12 cellular contexts compared by ENCODE assay signal in the genomic region with DNA sequence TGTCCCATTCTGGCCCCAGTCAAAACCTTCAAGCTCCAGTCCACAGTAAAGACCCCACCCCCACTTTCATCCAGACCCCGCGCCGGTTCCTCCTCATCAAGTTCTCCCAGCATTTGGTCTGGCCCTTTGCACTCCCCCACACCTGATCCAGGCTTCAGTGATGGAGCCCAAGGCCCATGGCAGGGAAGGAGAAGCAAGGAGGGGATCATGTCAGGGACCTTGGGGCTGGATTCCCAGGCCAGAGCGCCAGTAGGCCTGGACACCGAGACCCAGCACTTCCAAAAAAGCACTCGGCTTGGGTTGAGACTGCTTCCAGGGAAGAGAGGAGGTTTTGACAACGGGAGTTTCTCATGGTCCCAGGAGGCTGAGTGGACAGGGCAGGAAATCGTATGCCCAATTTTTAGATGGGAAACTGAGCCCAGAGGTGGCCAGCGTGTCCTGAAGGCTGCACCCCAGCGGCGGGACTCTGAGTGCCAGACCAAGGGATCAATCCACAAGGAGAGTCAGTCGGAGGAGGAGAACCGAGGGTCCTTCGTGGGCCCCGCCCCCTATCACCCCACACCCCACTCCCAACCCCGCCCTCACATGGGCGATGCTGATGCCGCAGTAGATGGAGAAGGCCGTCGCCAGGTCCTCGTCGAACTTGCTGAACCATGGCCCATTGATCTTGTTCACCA.
DNase-seq lines count a peak whose midpoint lies in the region; ATAC-seq and TF ChIP-seq lines count a peak whose summit lies in the region.
"Had no signal": no experiment of that assay in that cellular context is flagged by ENCODE, and none has a peak within 500 bp of the region (broad histone marks: within the 10 kb centered on the region; RNA-seq: fewer than 3 reads in every experiment).

No MANE protein-coding gene starts in this region.

- intact Hi-C loops in CD8-positive, alpha-beta T cell (cut with DNase I, micrococcal nuclease) = loop anchor here in 1 of 2 experiments (2.0 kb wide), 1 partner anchor 265 kb away; no protein-coding TSS in a partner anchor

- POLR2A ChIA-PET in CD8-positive, alpha-beta T cell (lab: Charles Lee) = no interaction called here

- peak overlapping the region; percentile 65 for H3K4me3 Mint-ChIP-seq in CD8-positive, alpha-beta T cell
- H3K4me3 Mint-ChIP-seq in nephron progenitor cell = peak overlapping the region; percentile 69

- H3K27me3 Mint-ChIP-seq in CD8-positive, alpha-beta T cell (ENCODE audit: low read depth) = peaks cover 18% of the 10 kb centered on the region
- H3K27me3 Mint-ChIP-seq in nephron progenitor cell (ENCODE audit: low read depth, poor library complexity) = peaks cover 79% of the 10 kb centered on the region

- no peaks in the 10 kb centered on the region for H3K9me3 Mint-ChIP-seq in CD8-positive, alpha-beta T cell
- H3K9me3 Mint-ChIP-seq in nephron progenitor cell = no peaks in the 10 kb centered on the region

- no peaks in the 10 kb centered on the region for H3K9me3 ChIP-seq in CD8-positive, alpha-beta T cell (ENCODE audit: low read length)
- no peaks in the 10 kb centered on the region for H3K9me3 ChIP-seq in RWPE2 (ENCODE audit: severe bottlenecking)
- H3K9me3 ChIP-seq: MG63 had no signal

- H3K27me3 ChIP-seq in CD8-positive, alpha-beta T cell (ENCODE audit: insufficient read depth, low read length) = no peaks in the 10 kb centered on the region
- H3K27me3 ChIP-seq in RWPE2 (ENCODE audit: insufficient read depth, poor library complexity, severe bottlenecking) = no peaks in the 10 kb centered on the region

- CTCF ChIA-PET in CD8-positive, alpha-beta T cell (lab: Charles Lee) = interaction anchor here (0.7 to 5.0 kb wide), 3 partner anchors 10 to 112 kb away, joined by 3 to 38 read pairs (median 4); no protein-coding TSS in a partner anchor

- peaks cover 2% of the 10 kb centered on the region for H3K36me3 Mint-ChIP-seq in CD8-positive, alpha-beta T cell
- no peaks in the 10 kb centered on the region for H3K36me3 Mint-ChIP-seq in nephron progenitor cell (ENCODE audit: low read depth)
- H3K36me3 Mint-ChIP-seq: activated CD8-positive, alpha-beta memory T cell treated with anti-CD3 and anti-CD28 coated beads, Interleukin-2, amount 10 ng/mL, durations not matched to agents 7 days and 5 days had no signal

- no peak overlapping the region for H3K27ac Mint-ChIP-seq in CD8-positive, alpha-beta T cell
- H3K27ac Mint-ChIP-seq in nephron progenitor cell = no peak overlapping the region
- H3K27ac Mint-ChIP-seq: activated CD8-positive, alpha-beta memory T cell treated with anti-CD3 and anti-CD28 coated beads, Interleukin-2, amount 10 ng/mL, durations not matched to agents 7 days and 5 days had no signal

- H3K4me1 Mint-ChIP-seq in CD8-positive, alpha-beta T cell (ENCODE audit: low read depth) = peaks cover 16% of the 10 kb centered on the region
- H3K4me1 Mint-ChIP-seq in nephron progenitor cell = peaks cover 15% of the 10 kb centered on the region

- no peak for ATAC-seq in CD8-positive, alpha-beta T cell
- ATAC-seq in RWPE2 (ENCODE audit: low read depth) (no peak), HG03025 (IDR thresholded peaks at IDR 0.05; ENCODE audit: low FRiP score, unreplicated experiment) (no peak)

- no peak for DNase-seq in CD8-positive, alpha-beta T cell
- DNase-seq in RWPE2 (ENCODE audit: low spot score) (peak; percentile 38), fibroblast of pulmonary artery (ENCODE audit: low read depth) (no peak), nephron progenitor cell (no peak), NCI-H774 (lab: John Stamatoyannopoulos, UW) (no peak), T1000 (lab: John Stamatoyannopoulos, UW) (no peak), OCI-M2 (lab: John Stamatoyannopoulos, UW; ENCODE audit: unreplicated experiment) (no peak)
- DNase-seq: MG63, NCI-H2171 treated with DMSO at 0.1 percent for 48 hours had no signal

- no peak for TF ChIP-seq CTCF in CD8-positive, alpha-beta T cell (IDR thresholded peaks at IDR 0.05)
- TF ChIP-seq CTCF in RWPE2 (IDR thresholded peaks at IDR 0.05; ENCODE audit: poor library complexity, severe bottlenecking) (no peak), fibroblast of pulmonary artery (IDR thresholded peaks at IDR 0.05; ENCODE audit: low read length, missing control alignments) (no peak), nephron progenitor cell (IDR thresholded peaks at IDR 0.05) (no peak)

- H3K4me1 ChIP-seq in CD8-positive, alpha-beta T cell (ENCODE audit: insufficient read depth, low read length) = peaks cover 18% of the 10 kb centered on the region
- no peaks in the 10 kb centered on the region for H3K4me1 ChIP-seq in RWPE2 (ENCODE audit: insufficient read depth, poor library complexity, severe bottlenecking)

- peak overlapping the region; percentile 36 for H3K4me3 ChIP-seq in CD8-positive, alpha-beta T cell (ENCODE audit: low read depth, low read length)
- H3K4me3 ChIP-seq in RWPE2 (ENCODE audit: severe bottlenecking) (no peak overlapping the region), fibroblast of pulmonary artery (replicated peaks; ENCODE audit: low read depth, low read length) (peak overlapping the region; percentile 10)
- H3K4me3 ChIP-seq: MG63 had no signal

- no peak overlapping the region for H3K27ac ChIP-seq in CD8-positive, alpha-beta T cell (ENCODE audit: low read depth, low read length)
- H3K27ac ChIP-seq in RWPE2 (ENCODE audit: poor library complexity, severe bottlenecking) = no peak overlapping the region
- H3K27ac ChIP-seq: HL-60 had no signal

- H3K36me3 ChIP-seq in CD8-positive, alpha-beta T cell (ENCODE audit: insufficient read depth, low read length) = no peaks in the 10 kb centered on the region
- no peaks in the 10 kb centered on the region for H3K36me3 ChIP-seq in RWPE2 (ENCODE audit: low read depth)
- H3K36me3 ChIP-seq: MG63 had no signal
